Comparison of ENCODE assay signal across 1 cellular context in the genomic region with DNA sequence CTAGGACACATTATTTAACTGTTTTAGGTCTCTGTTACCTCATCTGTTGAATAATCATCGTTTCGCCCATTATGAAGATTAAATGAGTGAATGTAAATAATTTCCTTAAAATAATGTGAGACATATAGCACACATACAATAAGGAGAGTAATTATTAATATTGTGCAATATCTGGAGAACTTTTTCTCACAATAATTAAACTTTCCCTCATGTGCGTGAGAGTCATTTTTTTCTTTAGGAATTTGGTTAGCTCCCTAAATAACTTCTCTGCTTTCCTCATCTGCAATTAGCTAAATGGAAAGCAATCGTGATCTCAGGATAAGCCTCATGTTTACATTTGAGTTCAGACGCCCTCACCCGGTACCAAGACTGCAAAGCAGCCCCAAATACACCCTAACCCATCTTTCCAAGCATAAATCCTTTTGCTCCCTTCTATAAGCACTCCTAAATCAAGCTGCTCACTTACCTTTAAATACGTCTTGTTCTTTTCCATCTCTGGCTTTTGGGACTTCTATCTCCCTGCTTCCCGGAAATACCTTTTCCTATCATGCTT.
TF ChIP-seq lines count a peak whose summit lies in the region.

No MANE protein-coding gene starts in this region.

TF ChIP-seq in HepG2, 621 proteins besides CTCF, POLR2A, EP300 and RAD21:
- no peak for TF ChIP-seq RBAK (CRISPR knock-in tag; IDR thresholded peaks at IDR 0.05)
- no peak for TF ChIP-seq DNMT3B (CRISPR knock-in tag; conservative IDR thresholded peaks at IDR 0.05)
- TF ChIP-seq XBP1 (CRISPR knock-in tag; IDR thresholded peaks at IDR 0.05): no peak
- no peak for TF ChIP-seq IRF2 (CRISPR knock-in tag; IDR thresholded peaks at IDR 0.05)
- TF ChIP-seq, protein P1, sequence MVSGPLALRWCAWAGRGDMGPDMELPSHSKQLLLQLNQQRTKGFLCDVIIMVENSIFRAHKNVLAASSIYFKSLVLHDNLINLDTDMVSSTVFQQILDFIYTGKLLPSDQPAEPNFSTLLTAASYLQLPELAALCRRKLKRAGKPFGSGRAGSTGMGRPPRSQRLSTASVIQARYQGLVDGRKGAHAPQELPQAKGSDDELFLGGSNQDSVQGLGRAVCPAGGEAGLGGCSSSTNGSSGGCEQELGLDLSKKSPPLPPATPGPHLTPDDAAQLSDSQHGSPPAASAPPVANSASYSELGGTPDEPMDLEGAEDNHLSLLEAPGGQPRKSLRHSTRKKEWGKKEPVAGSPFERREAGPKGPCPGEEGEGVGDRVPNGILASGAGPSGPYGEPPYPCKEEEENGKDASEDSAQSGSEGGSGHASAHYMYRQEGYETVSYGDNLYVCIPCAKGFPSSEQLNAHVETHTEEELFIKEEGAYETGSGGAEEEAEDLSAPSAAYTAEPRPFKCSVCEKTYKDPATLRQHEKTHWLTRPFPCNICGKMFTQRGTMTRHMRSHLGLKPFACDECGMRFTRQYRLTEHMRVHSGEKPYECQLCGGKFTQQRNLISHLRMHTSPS (CRISPR knock-in tag; IDR thresholded peaks at IDR 0.05; ENCODE audit: low read depth): no peak
- no peak for TF ChIP-seq RBFOX2 (IDR thresholded peaks at IDR 0.05; ENCODE audit: low read depth, low read length)
- peak; percentile 57 for TF ChIP-seq STAG1 (CRISPR knock-in tag; IDR thresholded peaks at IDR 0.05)
- TF ChIP-seq, protein P2, sequence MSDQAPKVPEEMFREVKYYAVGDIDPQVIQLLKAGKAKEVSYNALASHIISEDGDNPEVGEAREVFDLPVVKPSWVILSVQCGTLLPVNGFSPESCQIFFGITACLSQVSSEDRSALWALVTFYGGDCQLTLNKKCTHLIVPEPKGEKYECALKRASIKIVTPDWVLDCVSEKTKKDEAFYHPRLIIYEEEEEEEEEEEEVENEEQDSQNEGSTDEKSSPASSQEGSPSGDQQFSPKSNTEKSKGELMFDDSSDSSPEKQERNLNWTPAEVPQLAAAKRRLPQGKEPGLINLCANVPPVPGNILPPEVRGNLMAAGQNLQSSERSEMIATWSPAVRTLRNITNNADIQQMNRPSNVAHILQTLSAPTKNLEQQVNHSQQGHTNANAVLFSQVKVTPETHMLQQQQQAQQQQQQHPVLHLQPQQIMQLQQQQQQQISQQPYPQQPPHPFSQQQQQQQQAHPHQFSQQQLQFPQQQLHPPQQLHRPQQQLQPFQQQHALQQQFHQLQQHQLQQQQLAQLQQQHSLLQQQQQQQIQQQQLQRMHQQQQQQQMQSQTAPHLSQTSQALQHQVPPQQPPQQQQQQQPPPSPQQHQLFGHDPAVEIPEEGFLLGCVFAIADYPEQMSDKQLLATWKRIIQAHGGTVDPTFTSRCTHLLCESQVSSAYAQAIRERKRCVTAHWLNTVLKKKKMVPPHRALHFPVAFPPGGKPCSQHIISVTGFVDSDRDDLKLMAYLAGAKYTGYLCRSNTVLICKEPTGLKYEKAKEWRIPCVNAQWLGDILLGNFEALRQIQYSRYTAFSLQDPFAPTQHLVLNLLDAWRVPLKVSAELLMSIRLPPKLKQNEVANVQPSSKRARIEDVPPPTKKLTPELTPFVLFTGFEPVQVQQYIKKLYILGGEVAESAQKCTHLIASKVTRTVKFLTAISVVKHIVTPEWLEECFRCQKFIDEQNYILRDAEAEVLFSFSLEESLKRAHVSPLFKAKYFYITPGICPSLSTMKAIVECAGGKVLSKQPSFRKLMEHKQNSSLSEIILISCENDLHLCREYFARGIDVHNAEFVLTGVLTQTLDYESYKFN (CRISPR knock-in tag; conservative IDR thresholded peaks at IDR 0.05): no peak
- no peak for TF ChIP-seq ZNF747 (CRISPR knock-in tag; IDR thresholded peaks at IDR 0.05; ENCODE audit: borderline replicate concordance)
- TF ChIP-seq, protein P3, sequence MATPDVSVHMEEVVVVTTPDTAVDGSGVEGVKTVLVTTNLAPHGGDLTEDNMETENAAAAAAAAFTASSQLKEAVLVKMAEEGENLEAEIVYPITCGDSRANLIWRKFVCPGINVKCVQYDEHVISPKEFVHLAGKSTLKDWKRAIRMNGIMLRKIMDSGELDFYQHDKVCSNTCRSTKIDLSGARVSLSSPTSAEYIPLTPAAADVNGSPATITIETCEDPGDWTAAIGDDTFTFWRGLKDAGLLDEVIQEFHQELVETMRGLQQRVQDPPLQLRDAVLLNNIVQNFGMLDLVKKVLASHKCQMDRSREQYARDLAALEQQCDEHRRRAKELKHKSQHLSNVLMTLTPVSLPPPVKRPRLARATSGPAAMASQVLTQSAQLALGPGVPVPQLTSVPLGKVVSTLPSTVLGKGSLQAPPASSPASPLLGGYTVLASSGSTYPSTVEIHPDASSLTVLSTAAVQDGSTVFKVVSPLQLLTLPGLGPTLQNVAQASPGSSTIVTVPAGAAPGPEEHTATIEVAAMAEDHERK (CRISPR knock-in tag; IDR thresholded peaks at IDR 0.05; ENCODE audit: low read depth): no peak
- no peak for TF ChIP-seq PLRG1 (conservative IDR thresholded peaks at IDR 0.05)
- no peak for TF ChIP-seq CC2D1A (CRISPR knock-in tag; IDR thresholded peaks at IDR 0.05)
- no peak for TF ChIP-seq SMAD9 (CRISPR knock-in tag; IDR thresholded peaks at IDR 0.05)
- no peak for TF ChIP-seq AGO1 (IDR thresholded peaks at IDR 0.05; ENCODE audit: low read depth, low read length, poor library complexity, severe bottlenecking)
- TF ChIP-seq, protein P4, sequence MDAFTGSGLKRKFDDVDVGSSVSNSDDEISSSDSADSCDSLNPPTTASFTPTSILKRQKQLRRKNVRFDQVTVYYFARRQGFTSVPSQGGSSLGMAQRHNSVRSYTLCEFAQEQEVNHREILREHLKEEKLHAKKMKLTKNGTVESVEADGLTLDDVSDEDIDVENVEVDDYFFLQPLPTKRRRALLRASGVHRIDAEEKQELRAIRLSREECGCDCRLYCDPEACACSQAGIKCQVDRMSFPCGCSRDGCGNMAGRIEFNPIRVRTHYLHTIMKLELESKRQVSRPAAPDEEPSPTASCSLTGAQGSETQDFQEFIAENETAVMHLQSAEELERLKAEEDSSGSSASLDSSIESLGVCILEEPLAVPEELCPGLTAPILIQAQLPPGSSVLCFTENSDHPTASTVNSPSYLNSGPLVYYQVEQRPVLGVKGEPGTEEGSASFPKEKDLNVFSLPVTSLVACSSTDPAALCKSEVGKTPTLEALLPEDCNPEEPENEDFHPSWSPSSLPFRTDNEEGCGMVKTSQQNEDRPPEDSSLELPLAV (CRISPR knock-in tag; conservative IDR thresholded peaks at IDR 0.05; ENCODE audit: low read depth): no peak
- TF ChIP-seq SNAI1 (CRISPR knock-in tag; IDR thresholded peaks at IDR 0.05; ENCODE audit: borderline replicate concordance): no peak
- no peak for TF ChIP-seq TAF15 (IDR thresholded peaks at IDR 0.05; ENCODE audit: low read depth, low read length, poor library complexity, severe bottlenecking)
- peak; percentile 59; the same call in 1 of the 2 replicates for TF ChIP-seq FOXA3 (CRISPR knock-in tag; IDR thresholded peaks at IDR 0.05)
- no peak for TF ChIP-seq PAX8 (CRISPR knock-in tag; IDR thresholded peaks at IDR 0.05; ENCODE audit: borderline replicate concordance)
- no peak for TF ChIP-seq RXRA (CRISPR knock-in tag; IDR thresholded peaks at IDR 0.05)
- TF ChIP-seq ZNF792 (CRISPR knock-in tag; IDR thresholded peaks at IDR 0.05): no peak
- no peak for TF ChIP-seq PAWR (CRISPR knock-in tag; IDR thresholded peaks at IDR 0.05; ENCODE audit: borderline replicate concordance)
- TF ChIP-seq POLR2G (IDR thresholded peaks at IDR 0.05; ENCODE audit: low read depth, low read length): no peak
- TF ChIP-seq CEBPB (IDR thresholded peaks at IDR 0.05; ENCODE audit: borderline replicate concordance, low read depth, low read length): peak; percentile 50; the same call in 1 of the 2 replicates
- TF ChIP-seq ZNF180 (CRISPR knock-in tag; IDR thresholded peaks at IDR 0.05; ENCODE audit: borderline replicate concordance, low read depth): no peak
- TF ChIP-seq, protein P5, sequence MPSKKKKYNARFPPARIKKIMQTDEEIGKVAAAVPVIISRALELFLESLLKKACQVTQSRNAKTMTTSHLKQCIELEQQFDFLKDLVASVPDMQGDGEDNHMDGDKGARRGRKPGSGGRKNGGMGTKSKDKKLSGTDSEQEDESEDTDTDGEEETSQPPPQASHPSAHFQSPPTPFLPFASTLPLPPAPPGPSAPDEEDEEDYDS (CRISPR knock-in tag; IDR thresholded peaks at IDR 0.05): no peak
- TF ChIP-seq FOXM1 (CRISPR knock-in tag; IDR thresholded peaks at IDR 0.05): no peak
- no peak for TF ChIP-seq MXI1 (IDR thresholded peaks at IDR 0.05; ENCODE audit: borderline replicate concordance, low read depth, low read length)
- no peak for TF ChIP-seq FOXA1 (IDR thresholded peaks at IDR 0.05)
- TF ChIP-seq FOXA1 (CRISPR knock-in tag; IDR thresholded peaks at IDR 0.05): peak; percentile 88
